8 cellular contexts compared by ENCODE assay signal in genomic region chr20:33731693-33732165, GRCh38. TPM values are rescaled to one million over a fixed set of nuclear protein-coding genes. Genes with fewer than 3 reads are reported as not detected.
A peak's percentile ranks its signal among the peaks of the same experiment; 100 is the strongest.
DNase-seq lines count a peak whose midpoint lies in the region; ATAC-seq and TF ChIP-seq lines count a peak whose summit lies in the region.

Gene ZNF341, plus strand, starts transcription at chr20:33731996. Its CDS starts 26 bp downstream, at chr20:33732022.

- H3K4me3 ChIP-seq in HUES6 (ENCODE audit: low read depth, low read length) (peak within 1 kb of the TSS; percentile 78), OCI-LY1 (ENCODE audit: low read depth, low read length, poor library complexity, severe bottlenecking) (peak within 1 kb of the TSS; percentile 64), esophagus squamous epithelium (peak within 1 kb of the TSS; percentile 51 to 82 (median 62)), neural cell (ENCODE audit: low read length) (peak within 1 kb of the TSS; percentile 63)

- TF ChIP-seq RAD21 in neural cell (conservative IDR thresholded peaks at IDR 0.05): peak; percentile 77

- H3K9me3 ChIP-seq in HUES6 (ENCODE audit: control insufficient read depth, insufficient read depth, low read depth, low read length) (peaks cover 10% of the 10 kb centered on the region), OCI-LY1 (ENCODE audit: low read length) (peaks cover 7% of the 10 kb centered on the region), esophagus squamous epithelium (peaks cover 8 to 11% (median 8%) of the 10 kb centered on the region in 3 donors), neural cell (ENCODE audit: low read length) (peaks cover 3% of the 10 kb centered on the region)

- peak; percentile 69 for DNase-seq in DMS 273 treated with DMSO at 0.1 percent for 48 hours (lab: John Stamatoyannopoulos, UW)
- peak; percentile 73 for DNase-seq in activated T-cell treated with anti-CD3 and anti-CD28 coated beads for 4 hours
- peak; percentile 54 for DNase-seq in esophagus squamous epithelium (lab: John Stamatoyannopoulos, UW)

- H2AFZ ChIP-seq in OCI-LY1 (ENCODE audit: low read length) (peak within 1 kb of the TSS; percentile 88), neural cell (ENCODE audit: low read depth, low read length) (peak within 1 kb of the TSS; percentile 89)

- TF ChIP-seq EP300 in neural cell (conservative IDR thresholded peaks at IDR 0.05; ENCODE audit: poor library complexity, severe bottlenecking): no peak

- peaks cover 22% of the 10 kb centered on the region for H3K4me1 Mint-ChIP-seq in stimulated activated naive CD8-positive, alpha-beta T cell treated with anti-CD3 and anti-CD28 coated beads, Interleukin-15, Interleukin-2, amounts not matched to agents 100 ng/mL and 50 ng/mL, for 24 hours (ENCODE audit: low read depth)

- H3K4me2 ChIP-seq in OCI-LY1 (ENCODE audit: low read length) (peak within 1 kb of the TSS; percentile 82), neural cell (ENCODE audit: low read length) (peak within 1 kb of the TSS; percentile 59)

- peak within 1 kb of the TSS; percentile 93 for H3K27ac Mint-ChIP-seq in stimulated activated naive CD8-positive, alpha-beta T cell treated with anti-CD3 and anti-CD28 coated beads, Interleukin-15, Interleukin-2, amounts not matched to agents 100 ng/mL and 50 ng/mL, for 24 hours

- H3K27me3 ChIP-seq in HUES6 (ENCODE audit: control insufficient read depth, insufficient read depth, low read length) (no peaks in the 10 kb centered on the region), OCI-LY1 (ENCODE audit: insufficient read depth, low read length) (no peaks in the 10 kb centered on the region), esophagus squamous epithelium (no peaks in the 10 kb centered on the region), neural cell (ENCODE audit: insufficient read depth, low read depth, low read length) (no peaks in the 10 kb centered on the region)

- H3K27ac ChIP-seq in HUES6 (ENCODE audit: low read depth, low read length) (peak within 1 kb of the TSS; percentile 59), OCI-LY1 (ENCODE audit: low read depth, low read length, poor library complexity, severe bottlenecking) (peak within 1 kb of the TSS; percentile 94), esophagus squamous epithelium (peak within 1 kb of the TSS; percentile 92 to 97 (median 95)), neural cell (ENCODE audit: low read length) (peak within 1 kb of the TSS; percentile 62)

- 11 to 25% methylated on average over 14 to 26 of the region's 57 CpGs for WGBS in esophagus squamous epithelium, 2 donors

- peak within 1 kb of the TSS; percentile 82 for H3K9ac ChIP-seq in HUES6 (ENCODE audit: low read length)
- H3K9ac ChIP-seq in OCI-LY1 (ENCODE audit: low read length): peak within 1 kb of the TSS; percentile 73
- H3K9ac ChIP-seq in neural cell (ENCODE audit: low read length): peak within 1 kb of the TSS; percentile 63

- peak within 1 kb of the TSS; percentile 86 for H3K4me3 Mint-ChIP-seq in stimulated activated naive CD8-positive, alpha-beta T cell treated with anti-CD3 and anti-CD28 coated beads, Interleukin-15, Interleukin-2, amounts not matched to agents 100 ng/mL and 50 ng/mL, for 24 hours

- no peaks in the 10 kb centered on the region for H3K9me2 ChIP-seq in OCI-LY1 (ENCODE audit: low read depth, low read length)
- no peaks in the 10 kb centered on the region for H3K9me2 ChIP-seq in neural cell (ENCODE audit: insufficient read depth, low read length)

- TF ChIP-seq POLR2A in esophagus squamous epithelium (IDR thresholded peaks at IDR 0.05): peak in 1 of 4 donors; percentile 27

- intact Hi-C loops in esophagus squamous epithelium (cut with DNase I): loop anchor here (10.0 kb wide), 1 partner anchor 267 kb away; no protein-coding TSS in a partner anchor

- H3K36me3 Mint-ChIP-seq in stimulated activated naive CD8-positive, alpha-beta T cell treated with anti-CD3 and anti-CD28 coated beads, Interleukin-15, Interleukin-2, amounts not matched to agents 100 ng/mL and 50 ng/mL, for 24 hours (ENCODE audit: low read depth): peaks cover 13% of the 10 kb centered on the region

- H3K4me1 ChIP-seq in HUES6 (ENCODE audit: control insufficient read depth, insufficient read depth, low read length) (peaks cover 9% of the 10 kb centered on the region), OCI-LY1 (ENCODE audit: insufficient read depth, low read length, severe bottlenecking) (peaks cover 30% of the 10 kb centered on the region), esophagus squamous epithelium (peaks cover 23 to 31% (median 25%) of the 10 kb centered on the region in 3 donors)

- H3K9me3 Mint-ChIP-seq in stimulated activated naive CD8-positive, alpha-beta T cell treated with anti-CD3 and anti-CD28 coated beads, Interleukin-15, Interleukin-2, amounts not matched to agents 100 ng/mL and 50 ng/mL, for 24 hours: peaks cover 5% of the 10 kb centered on the region

- TF ChIP-seq CTCF in OCI-LY1 (IDR thresholded peaks at IDR 0.05; ENCODE audit: low read length): peak; percentile 76
- TF ChIP-seq CTCF in esophagus squamous epithelium (IDR thresholded peaks at IDR 0.05): peak; percentile 81 to 95 (median 90)
- TF ChIP-seq CTCF in neural cell (IDR thresholded peaks at IDR 0.05; ENCODE audit: poor library complexity, severe bottlenecking): peak; percentile 91

- H3K36me3 ChIP-seq in HUES6 (ENCODE audit: control insufficient read depth, insufficient read depth, low read length) (no peaks in the 10 kb centered on the region), OCI-LY1 (ENCODE audit: insufficient read depth, low read length) (no peaks in the 10 kb centered on the region), esophagus squamous epithelium (peaks cover 0 to 5% (median 0%) of the 10 kb centered on the region in 3 donors), neural cell (ENCODE audit: insufficient read depth, low read length) (no peaks in the 10 kb centered on the region)

- ATAC-seq in GM21515 (IDR thresholded peaks at IDR 0.05; ENCODE audit: unreplicated experiment): peak; percentile 76

- no peaks in the 10 kb centered on the region for H4K20me1 ChIP-seq in OCI-LY1 (ENCODE audit: insufficient read depth, low read length)
- no peaks in the 10 kb centered on the region for H4K20me1 ChIP-seq in neural cell (ENCODE audit: insufficient read depth)

- H3K27me3 Mint-ChIP-seq in stimulated activated naive CD8-positive, alpha-beta T cell treated with anti-CD3 and anti-CD28 coated beads, Interleukin-15, Interleukin-2, amounts not matched to agents 100 ng/mL and 50 ng/mL, for 24 hours: no peaks in the 10 kb centered on the region

- H3K79me2 ChIP-seq in OCI-LY1 (ENCODE audit: insufficient read depth, low read length) (no peaks in the 10 kb centered on the region), neural cell (replicated peaks; ENCODE audit: insufficient read depth, low read length) (no peaks in the 10 kb centered on the region)

- H3F3A ChIP-seq in OCI-LY1 (ENCODE audit: insufficient read depth, low read length): no peaks in the 10 kb centered on the region
- H3F3A ChIP-seq in neural cell (ENCODE audit: insufficient read depth, low read length, poor library complexity, severe bottlenecking): no peaks in the 10 kb centered on the region

TF ChIP-seq in neural cell, 6 proteins besides CTCF, POLR2A, EP300 and RAD21:
- no peak for TF ChIP-seq MXI1 (conservative IDR thresholded peaks at IDR 0.05; ENCODE audit: poor library complexity, severe bottlenecking)
- TF ChIP-seq TAF1 (IDR thresholded peaks at IDR 0.05; ENCODE audit: low read depth): no peak
- peak; percentile 84 for TF ChIP-seq SMC3 (conservative IDR thresholded peaks at IDR 0.05; ENCODE audit: poor library complexity)
- no peak for TF ChIP-seq EZH2 (IDR thresholded peaks at IDR 0.05; ENCODE audit: borderline replicate concordance, insufficient read depth, low read length, poor library complexity, severe bottlenecking)
- peak; percentile 45 for TF ChIP-seq POLR2AphosphoS5 (IDR thresholded peaks at IDR 0.05)
- no peak for TF ChIP-seq REST (IDR thresholded peaks at IDR 0.05; ENCODE audit: borderline replicate concordance)

RNA-seq across cellular contexts. Expression of gene ZNF341, which starts in this region (rescaled TPM):
- total RNA-seq in esophagus squamous epithelium: 1 to 10 TPM; 1.7 to 4.0 (median 3.2) TPM
- polyA plus RNA-seq in neural cell: 1.2 and 2.6 TPM in 2 replicates
- polyA minus RNA-seq in neural cell: 2.2 TPM in 2 replicates

Comparison
In these comparisons a context has a peak if more than half of its experiments do, and no peak if none do; other contexts are left out.
1. Peak in every context shown above with its lines: DNase-seq, ATAC-seq, H3K4me3 ChIP-seq and H3K27ac ChIP-seq.